8 cellular contexts compared by ENCODE assay signal in the genomic region with DNA sequence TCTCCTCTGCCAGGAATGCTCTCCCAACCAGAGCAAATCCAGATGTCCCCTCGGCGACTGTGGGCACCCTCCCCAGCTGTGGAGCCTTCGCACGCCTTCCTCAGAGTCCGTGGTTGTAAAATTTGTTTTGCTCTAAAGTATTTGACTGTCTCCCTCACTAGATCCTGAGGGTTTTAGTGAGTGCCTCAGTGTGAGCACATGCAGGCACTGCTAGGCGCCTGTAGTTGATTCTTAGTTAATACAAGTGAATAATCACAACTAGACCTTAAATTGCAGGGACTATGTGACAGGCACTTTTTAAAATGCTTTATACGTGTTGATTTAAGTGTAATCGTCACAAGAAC. TPM values are rescaled to one million over a fixed set of nuclear protein-coding genes. Genes with fewer than 3 reads are reported as not detected.
DNase-seq lines count a peak whose midpoint lies in the region; ATAC-seq and TF ChIP-seq lines count a peak whose summit lies in the region.

No MANE protein-coding gene starts in this region.

- TF ChIP-seq CTCF in fibroblast of the aortic adventitia (IDR thresholded peaks at IDR 0.05; ENCODE audit: insufficient read depth, low read length): no peak
- no peak for TF ChIP-seq CTCF in sigmoid colon (IDR thresholded peaks at IDR 0.05)

- H3K9me3 ChIP-seq in sigmoid colon: no peaks in the 10 kb centered on the region

- TF ChIP-seq POLR2A in sigmoid colon (IDR thresholded peaks at IDR 0.05): no peak

- no peaks in the 10 kb centered on the region for H3K27me3 ChIP-seq in sigmoid colon

- TF ChIP-seq EP300 in sigmoid colon (IDR thresholded peaks at IDR 0.05): no peak

- DNase-seq in NOMO-1 treated with DMSO at 0.1 percent for 48 hours (lab: John Stamatoyannopoulos, UW; ENCODE audit: unreplicated experiment): peak; percentile 49
- DNase-seq in NOMO-1 treated with dmso at 0.1 percent for 144 hours (lab: John Stamatoyannopoulos, UW; ENCODE audit: unreplicated experiment): no peak
- no peak for DNase-seq in fibroblast of the aortic adventitia (ENCODE audit: low read depth)
- no peak for DNase-seq in sigmoid colon
- no peak for DNase-seq in HuH-7 (ENCODE audit: low spot score)
- DNase-seq in NCI-H524 treated with DMSO at 0.1 percent for 48 hours (lab: John Stamatoyannopoulos, UW): no peak
- DNase-seq in CD1c-positive myeloid dendritic cell (ENCODE audit: extremely low spot score): no peak

- ATAC-seq in SK-N-SH treated with all-trans-retinoic acid at 6 μM for 48 hours: no peak

- H3K4me1 ChIP-seq in sigmoid colon: peaks cover 0 to 49% (median 44%) of the 10 kb centered on the region in 4 donors

- intact Hi-C loops in sigmoid colon (cut with DNase I): loop anchor here (2.0 kb wide), 1 partner anchor 184 kb away; a partner anchor contains a TSS

- H3K36me3 ChIP-seq in sigmoid colon: no peaks in the 10 kb centered on the region

- H3K27ac ChIP-seq in sigmoid colon: peak overlapping the region; percentile 95 to 99 (median 98)

- H3K4me3 ChIP-seq in fibroblast of the aortic adventitia (ENCODE audit: low read depth, low read length) (peak overlapping the region; percentile 99), sigmoid colon (peak overlapping the region; percentile 76 to 100 (median 94))

- WGBS in sigmoid colon, 2 donors: 1 to 5% methylated on average over 8 of the region's 8 CpGs

TF ChIP-seq in SK-N-SH treated with all-trans-retinoic acid at 6 μM for 48 hours, 23 proteins besides CTCF, POLR2A, EP300 and RAD21:
- TF ChIP-seq, protein P1, sequence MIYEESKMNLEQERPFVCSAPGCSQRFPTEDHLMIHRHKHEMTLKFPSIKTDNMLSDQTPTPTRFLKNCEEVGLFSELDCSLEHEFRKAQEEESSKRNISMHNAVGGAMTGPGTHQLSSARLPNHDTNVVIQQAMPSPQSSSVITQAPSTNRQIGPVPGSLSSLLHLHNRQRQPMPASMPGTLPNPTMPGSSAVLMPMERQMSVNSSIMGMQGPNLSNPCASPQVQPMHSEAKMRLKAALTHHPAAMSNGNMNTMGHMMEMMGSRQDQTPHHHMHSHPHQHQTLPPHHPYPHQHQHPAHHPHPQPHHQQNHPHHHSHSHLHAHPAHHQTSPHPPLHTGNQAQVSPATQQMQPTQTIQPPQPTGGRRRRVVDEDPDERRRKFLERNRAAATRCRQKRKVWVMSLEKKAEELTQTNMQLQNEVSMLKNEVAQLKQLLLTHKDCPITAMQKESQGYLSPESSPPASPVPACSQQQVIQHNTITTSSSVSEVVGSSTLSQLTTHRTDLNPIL (CRISPR knock-in tag; IDR thresholded peaks at IDR 0.05; ENCODE audit: low read depth): no peak
- TF ChIP-seq TCF4 (CRISPR knock-in tag; IDR thresholded peaks at IDR 0.05; ENCODE audit: borderline replicate concordance) (0 out of 2 replicates have a peak, but pooled peaks have one; percentile 12), CSDC2 (CRISPR knock-in tag; IDR thresholded peaks at IDR 0.05) (no peak)

RNA-seq across cellular contexts. Expression of a gene that starts 0.7 kb away (rescaled TPM):
- 160 and 201 TPM in 2 replicates for total RNA-seq in fibroblast of the aortic adventitia (ENCODE audit: low replicate concordance)
- total RNA-seq in sigmoid colon: 100 to 1,000 TPM; 163 to 198 (median 195) TPM
- polyA plus RNA-seq in sigmoid colon: 100 to 1,000 TPM; 141 to 150 (median 150) TPM

RNA-seq across cellular contexts. Expression of a gene that starts 18.8 kb away (rescaled TPM):
- total RNA-seq in fibroblast of the aortic adventitia (ENCODE audit: low replicate concordance) (not detected in 2 replicates), sigmoid colon (10 to 100 TPM; 17.1 to 39.3 (median 21.9) TPM)
- 10 to 100 TPM in 1 of 3 donors, 1 to 10 TPM in 2; 3.7 to 40.8 (median 9.0) TPM for polyA plus RNA-seq in sigmoid colon

RNA-seq across cellular contexts. Expression of a gene that starts 32.1 kb away (rescaled TPM):
- total RNA-seq in fibroblast of the aortic adventitia (ENCODE audit: low replicate concordance) (1.5 and 6.3 TPM in 2 replicates), sigmoid colon (10 to 100 TPM in 3 of 4 donors, 1 to 10 TPM in 1; 2.9 to 50.7 (median 15.4) TPM)
- 1 to 10 TPM in 2 of 3 donors, under 1 TPM in 1; 0.85 to 1.8 (median 1.2) TPM for polyA plus RNA-seq in sigmoid colon

Comparison
In these comparisons a context has a peak if more than half of its experiments do, and no peak if none do; other contexts are left out.
1. RNA of a gene that starts 18.8 kb away (total RNA-seq): 17.1 to 39.3 TPM in sigmoid colon; not detected in fibroblast of the aortic adventitia; every median in the first group is over 10 times any median in the second.